In genomic region chr5:32182463-32183081, GRCh38 we compare ENCODE assay signal across 9 cellular contexts. TPM values are rescaled to one million over a fixed set of nuclear protein-coding genes. Genes with fewer than 3 reads are reported as not detected.
DNase-seq lines count a peak whose midpoint lies in the region; ATAC-seq and TF ChIP-seq lines count a peak whose summit lies in the region.
"Had no signal": no experiment of that assay in that cellular context is flagged by ENCODE, and none has a peak within 500 bp of the region (broad histone marks: within the 10 kb centered on the region; RNA-seq: fewer than 3 reads in every experiment).

No MANE protein-coding gene starts in this region.

- ATAC-seq in activated T-cell treated with anti-CD3 and anti-CD28 coated beads, Interleukin-2, amount 50 U/mL, for 72 hours (replicated peaks in 1 of 2) = peak; percentile 34 to 48
- ATAC-seq in HG02588 (IDR thresholded peaks at IDR 0.05; ENCODE audit: unreplicated experiment) = peak; percentile 67
- peak; percentile 42 for ATAC-seq in naive thymus-derived CD4-positive, alpha-beta T cell
- no peak for ATAC-seq in HG02981 (IDR thresholded peaks at IDR 0.05; ENCODE audit: unreplicated experiment)

- H3K4me2 ChIP-seq in Karpas-422 (ENCODE audit: low read depth, low read length, poor library complexity, severe bottlenecking) = no peak overlapping the region

- H4K20me1 ChIP-seq in Karpas-422 (ENCODE audit: insufficient read depth, low read depth, low read length) = no peaks in the 10 kb centered on the region

- H3K9ac ChIP-seq in Karpas-422 (ENCODE audit: low read length) = no peak overlapping the region

- no peak for TF ChIP-seq POLR2A in erythroblast (IDR thresholded peaks at IDR 0.05; ENCODE audit: low read length)

- peaks cover 13% of the 10 kb centered on the region for H3K27me3 Mint-ChIP-seq in activated T-cell treated with anti-CD3 and anti-CD28 coated beads, Interleukin-2, amount 50 U/mL, for 72 hours (ENCODE audit: low read depth)
- H3K27me3 Mint-ChIP-seq in naive thymus-derived CD4-positive, alpha-beta T cell = peaks cover 0 to 6% (median 3%) of the 10 kb centered on the region in 5 donors
- H3K27me3 Mint-ChIP-seq in mesothelial cell of epicardium (ENCODE audit: low read depth) = no peaks in the 10 kb centered on the region

- H3K27me3 ChIP-seq in Karpas-422 (ENCODE audit: low read length) = 0 out of 2 replicates have a peak, but pooled peaks cover 2% of the 10 kb centered on the region
- no peaks in the 10 kb centered on the region for H3K27me3 ChIP-seq in naive thymus-derived CD4-positive, alpha-beta T cell (ENCODE audit: control insufficient read depth in 2 of 2, insufficient read depth in 2 of 2, low read length in 2 of 2)

- peaks cover 16% of the 10 kb centered on the region for H3K4me1 ChIP-seq in Karpas-422 (ENCODE audit: low read length)
- H3K4me1 ChIP-seq in naive thymus-derived CD4-positive, alpha-beta T cell (ENCODE audit: control insufficient read depth in 2 of 2, insufficient read depth in 2 of 2, low read length in 2 of 2) = no peaks in the 10 kb centered on the region

- H3K9me3 Mint-ChIP-seq in activated T-cell treated with anti-CD3 and anti-CD28 coated beads, Interleukin-2, amount 50 U/mL, for 72 hours = no peaks in the 10 kb centered on the region
- peaks cover 0 to 4% (median 0%) of the 10 kb centered on the region in 11 donors for H3K9me3 Mint-ChIP-seq in naive thymus-derived CD4-positive, alpha-beta T cell
- peaks cover 4% of the 10 kb centered on the region for H3K9me3 Mint-ChIP-seq in mesothelial cell of epicardium
- H3K9me3 Mint-ChIP-seq: stimulated activated naive CD8-positive, alpha-beta T cell treated with anti-CD3 and anti-CD28 coated beads, Interleukin-15, Interleukin-2, amounts not matched to agents 100 ng/mL and 50 ng/mL, for 24 hours had no signal

- peaks cover under 1% of the 10 kb centered on the region; the same call in 1 of the 2 replicates for H3K9me3 ChIP-seq in Karpas-422 (ENCODE audit: low read length)
- H3K9me3 ChIP-seq in naive thymus-derived CD4-positive, alpha-beta T cell (ENCODE audit: control insufficient read depth in 2 of 3, low read length in 3 of 3) = no peaks in the 10 kb centered on the region

- H3K27ac ChIP-seq in Karpas-422 (ENCODE audit: low read length) = no peak overlapping the region
- no peak overlapping the region for H3K27ac ChIP-seq in naive thymus-derived CD4-positive, alpha-beta T cell (ENCODE audit: low read depth, low read length)

- POLR2A ChIA-PET in naive thymus-derived CD4-positive, alpha-beta T cell (lab: Charles Lee) = interaction anchor here (0.9 kb wide), 1 partner anchor 423 kb away, joined by 3 read pairs; no protein-coding TSS in a partner anchor

- no peak overlapping the region for H3K27ac Mint-ChIP-seq in activated T-cell treated with anti-CD3 and anti-CD28 coated beads, Interleukin-2, amount 50 U/mL, for 72 hours
- no peak overlapping the region for H3K27ac Mint-ChIP-seq in naive thymus-derived CD4-positive, alpha-beta T cell
- no peak overlapping the region for H3K27ac Mint-ChIP-seq in mesothelial cell of epicardium
- H3K27ac Mint-ChIP-seq: stimulated activated naive CD8-positive, alpha-beta T cell treated with anti-CD3 and anti-CD28 coated beads, Interleukin-15, Interleukin-2, amounts not matched to agents 100 ng/mL and 50 ng/mL, for 24 hours had no signal

- intact Hi-C loops in naive thymus-derived CD4-positive, alpha-beta T cell (cut with micrococcal nuclease) = no loop called here

- H3K36me3 ChIP-seq in Karpas-422 (ENCODE audit: insufficient read depth, low read length) = no peaks in the 10 kb centered on the region
- H3K36me3 ChIP-seq in naive thymus-derived CD4-positive, alpha-beta T cell (ENCODE audit: control insufficient read depth in 2 of 3, insufficient read depth in 3 of 3, low read length in 3 of 3) = no peaks in the 10 kb centered on the region

- no peaks in the 10 kb centered on the region for H3K9me2 ChIP-seq in Karpas-422 (replicated peaks; ENCODE audit: insufficient read depth, low read length)

- no peak for TF ChIP-seq CTCF in mesothelial cell of epicardium (IDR thresholded peaks at IDR 0.05; ENCODE audit: unreplicated experiment)

- peaks cover 6% of the 10 kb centered on the region for H3K4me1 Mint-ChIP-seq in activated T-cell treated with anti-CD3 and anti-CD28 coated beads, Interleukin-2, amount 50 U/mL, for 72 hours (ENCODE audit: low read depth)
- H3K4me1 Mint-ChIP-seq in naive thymus-derived CD4-positive, alpha-beta T cell = peaks cover 0 to 8% (median 0%) of the 10 kb centered on the region in 7 donors
- H3K4me1 Mint-ChIP-seq in mesothelial cell of epicardium = no peaks in the 10 kb centered on the region

- no peaks in the 10 kb centered on the region for H3K36me3 Mint-ChIP-seq in activated T-cell treated with anti-CD3 and anti-CD28 coated beads, Interleukin-2, amount 50 U/mL, for 72 hours (ENCODE audit: insufficient read depth in 2 of 2)
- H3K36me3 Mint-ChIP-seq in naive thymus-derived CD4-positive, alpha-beta T cell = peaks cover 0 to 8% (median 0%) of the 10 kb centered on the region in 5 donors
- no peaks in the 10 kb centered on the region for H3K36me3 Mint-ChIP-seq in mesothelial cell of epicardium

- H3K4me3 ChIP-seq in Karpas-422 (ENCODE audit: low read length) = no peak overlapping the region
- H3K4me3 ChIP-seq in naive thymus-derived CD4-positive, alpha-beta T cell (ENCODE audit: low read length) = no peak overlapping the region

- H2AFZ ChIP-seq in Karpas-422 (ENCODE audit: low read length) = no peak overlapping the region

- DNase-seq in activated T-cell treated with anti-CD3 and anti-CD28 coated beads, Interleukin-2, amount 50 U/mL, for 72 hours = no peak
- DNase-seq in activated T-cell treated with anti-CD3 and anti-CD28 coated beads for 4 hours = no peak
- peak; percentile 59 for DNase-seq in Karpas-422
- DNase-seq in naive thymus-derived CD4-positive, alpha-beta T cell = no peak
- DNase-seq in mesothelial cell of epicardium (ENCODE audit: low spot score in 2 of 2, unreplicated experiment in 2 of 2) = no peak
- DNase-seq in erythroblast (lab: John Stamatoyannopoulos, UW) = no peak

- no peak overlapping the region for H3K4me3 Mint-ChIP-seq in activated T-cell treated with anti-CD3 and anti-CD28 coated beads, Interleukin-2, amount 50 U/mL, for 72 hours
- no peak overlapping the region for H3K4me3 Mint-ChIP-seq in naive thymus-derived CD4-positive, alpha-beta T cell
- H3K4me3 Mint-ChIP-seq in mesothelial cell of epicardium = no peak overlapping the region
- H3K4me3 Mint-ChIP-seq: stimulated activated naive CD8-positive, alpha-beta T cell treated with anti-CD3 and anti-CD28 coated beads, Interleukin-15, Interleukin-2, amounts not matched to agents 100 ng/mL and 50 ng/mL, for 24 hours had no signal

- CTCF ChIA-PET in naive thymus-derived CD4-positive, alpha-beta T cell (lab: Charles Lee) = no interaction called here

- H3K79me2 ChIP-seq in Karpas-422 (ENCODE audit: low read length) = no peaks in the 10 kb centered on the region

RNA-seq across cellular contexts. Expression of gene GOLPH3, which starts 8.5 kb away (rescaled TPM):
- total RNA-seq in activated T-cell treated with anti-CD3 and anti-CD28 coated beads, Interleukin-2, amount 50 U/mL, for 72 hours = 10 to 100 TPM; 72.3 to 73.2 TPM
- 54.4 and 78.1 TPM in 2 replicates for total RNA-seq in Karpas-422 (2014; rRNA removed; shearing (Covaris generic); ENCODE audit: low replicate concordance)
- 10 to 100 TPM; 46.9 to 66.5 (median 60.1) TPM for total RNA-seq in naive thymus-derived CD4-positive, alpha-beta T cell
- 10 to 100 TPM; 83.9 to 86.1 TPM for polyA plus RNA-seq in naive thymus-derived CD4-positive, alpha-beta T cell
- 66.2 to 73.7 TPM (median 68.8 TPM) in 3 replicates for total RNA-seq in mesothelial cell of epicardium
